Comparison of ENCODE assay signal across 1 cellular context in the genomic region with DNA sequence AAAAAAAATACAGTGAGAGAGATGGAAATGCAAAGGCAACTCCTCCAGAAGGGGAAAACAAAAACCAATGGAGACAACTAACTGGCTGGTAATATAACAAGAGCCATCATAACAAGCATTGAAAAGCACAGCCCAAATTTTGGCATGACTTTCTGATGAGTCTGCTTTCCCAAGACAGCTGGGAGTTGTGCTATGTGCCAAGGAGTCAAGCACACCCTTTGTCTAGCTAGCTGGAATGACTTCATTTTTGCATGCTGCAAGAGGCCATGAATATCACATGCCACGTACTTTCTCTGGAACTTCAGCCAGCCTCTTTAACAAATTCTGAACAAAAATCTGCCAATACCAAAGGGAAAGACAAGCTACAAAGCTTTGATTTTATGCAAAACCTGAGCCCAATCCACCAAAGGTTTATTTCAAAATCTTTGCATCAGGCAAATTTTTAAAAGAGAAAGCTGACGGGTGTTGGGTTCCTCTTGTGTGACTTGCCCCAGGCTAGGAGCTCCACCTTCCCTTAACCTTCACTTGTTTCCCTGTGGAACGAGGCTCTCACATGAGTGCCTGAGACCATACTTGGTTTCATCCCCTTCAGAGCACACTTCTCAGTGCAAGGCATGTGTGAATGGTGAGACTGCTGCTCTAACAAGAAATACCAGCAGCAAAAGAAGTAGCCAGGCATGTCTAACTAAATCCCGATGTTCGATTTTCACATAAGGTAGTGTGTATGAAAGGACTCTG.
TF ChIP-seq lines count a peak whose summit lies in the region.

No MANE protein-coding gene starts in this region.

TF ChIP-seq in WTC11, 78 proteins besides CTCF, POLR2A, EP300 and RAD21 (continued from another document):
- TF ChIP-seq, protein P1, sequence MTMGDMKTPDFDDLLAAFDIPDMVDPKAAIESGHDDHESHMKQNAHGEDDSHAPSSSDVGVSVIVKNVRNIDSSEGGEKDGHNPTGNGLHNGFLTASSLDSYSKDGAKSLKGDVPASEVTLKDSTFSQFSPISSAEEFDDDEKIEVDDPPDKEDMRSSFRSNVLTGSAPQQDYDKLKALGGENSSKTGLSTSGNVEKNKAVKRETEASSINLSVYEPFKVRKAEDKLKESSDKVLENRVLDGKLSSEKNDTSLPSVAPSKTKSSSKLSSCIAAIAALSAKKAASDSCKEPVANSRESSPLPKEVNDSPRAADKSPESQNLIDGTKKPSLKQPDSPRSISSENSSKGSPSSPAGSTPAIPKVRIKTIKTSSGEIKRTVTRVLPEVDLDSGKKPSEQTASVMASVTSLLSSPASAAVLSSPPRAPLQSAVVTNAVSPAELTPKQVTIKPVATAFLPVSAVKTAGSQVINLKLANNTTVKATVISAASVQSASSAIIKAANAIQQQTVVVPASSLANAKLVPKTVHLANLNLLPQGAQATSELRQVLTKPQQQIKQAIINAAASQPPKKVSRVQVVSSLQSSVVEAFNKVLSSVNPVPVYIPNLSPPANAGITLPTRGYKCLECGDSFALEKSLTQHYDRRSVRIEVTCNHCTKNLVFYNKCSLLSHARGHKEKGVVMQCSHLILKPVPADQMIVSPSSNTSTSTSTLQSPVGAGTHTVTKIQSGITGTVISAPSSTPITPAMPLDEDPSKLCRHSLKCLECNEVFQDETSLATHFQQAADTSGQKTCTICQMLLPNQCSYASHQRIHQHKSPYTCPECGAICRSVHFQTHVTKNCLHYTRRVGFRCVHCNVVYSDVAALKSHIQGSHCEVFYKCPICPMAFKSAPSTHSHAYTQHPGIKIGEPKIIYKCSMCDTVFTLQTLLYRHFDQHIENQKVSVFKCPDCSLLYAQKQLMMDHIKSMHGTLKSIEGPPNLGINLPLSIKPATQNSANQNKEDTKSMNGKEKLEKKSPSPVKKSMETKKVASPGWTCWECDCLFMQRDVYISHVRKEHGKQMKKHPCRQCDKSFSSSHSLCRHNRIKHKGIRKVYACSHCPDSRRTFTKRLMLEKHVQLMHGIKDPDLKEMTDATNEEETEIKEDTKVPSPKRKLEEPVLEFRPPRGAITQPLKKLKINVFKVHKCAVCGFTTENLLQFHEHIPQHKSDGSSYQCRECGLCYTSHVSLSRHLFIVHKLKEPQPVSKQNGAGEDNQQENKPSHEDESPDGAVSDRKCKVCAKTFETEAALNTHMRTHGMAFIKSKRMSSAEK (CRISPR knock-in tag; IDR thresholded peaks at IDR 0.05; ENCODE audit: borderline replicate concordance), result no peak
- TF ChIP-seq ZNF263 (CRISPR knock-in tag; IDR thresholded peaks at IDR 0.05; ENCODE audit: low read depth), result no peak
- TF ChIP-seq CBFB (CRISPR knock-in tag; IDR thresholded peaks at IDR 0.05; ENCODE audit: low read depth), result no peak
- TF ChIP-seq KAT7 (CRISPR knock-in tag; IDR thresholded peaks at IDR 0.05; ENCODE audit: borderline replicate concordance), result no peak
- TF ChIP-seq TEAD1 (CRISPR knock-in tag; IDR thresholded peaks at IDR 0.05), result no peak
- no peak for TF ChIP-seq FOXP1 (CRISPR knock-in tag; IDR thresholded peaks at IDR 0.05; ENCODE audit: borderline replicate concordance)
- TF ChIP-seq, protein P2, sequence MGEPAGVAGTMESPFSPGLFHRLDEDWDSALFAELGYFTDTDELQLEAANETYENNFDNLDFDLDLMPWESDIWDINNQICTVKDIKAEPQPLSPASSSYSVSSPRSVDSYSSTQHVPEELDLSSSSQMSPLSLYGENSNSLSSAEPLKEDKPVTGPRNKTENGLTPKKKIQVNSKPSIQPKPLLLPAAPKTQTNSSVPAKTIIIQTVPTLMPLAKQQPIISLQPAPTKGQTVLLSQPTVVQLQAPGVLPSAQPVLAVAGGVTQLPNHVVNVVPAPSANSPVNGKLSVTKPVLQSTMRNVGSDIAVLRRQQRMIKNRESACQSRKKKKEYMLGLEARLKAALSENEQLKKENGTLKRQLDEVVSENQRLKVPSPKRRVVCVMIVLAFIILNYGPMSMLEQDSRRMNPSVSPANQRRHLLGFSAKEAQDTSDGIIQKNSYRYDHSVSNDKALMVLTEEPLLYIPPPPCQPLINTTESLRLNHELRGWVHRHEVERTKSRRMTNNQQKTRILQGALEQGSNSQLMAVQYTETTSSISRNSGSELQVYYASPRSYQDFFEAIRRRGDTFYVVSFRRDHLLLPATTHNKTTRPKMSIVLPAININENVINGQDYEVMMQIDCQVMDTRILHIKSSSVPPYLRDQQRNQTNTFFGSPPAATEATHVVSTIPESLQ (CRISPR knock-in tag; IDR thresholded peaks at IDR 0.05), result no peak
- no peak for TF ChIP-seq ZNF416 (CRISPR knock-in tag; IDR thresholded peaks at IDR 0.05)
- TF ChIP-seq, protein P3, sequence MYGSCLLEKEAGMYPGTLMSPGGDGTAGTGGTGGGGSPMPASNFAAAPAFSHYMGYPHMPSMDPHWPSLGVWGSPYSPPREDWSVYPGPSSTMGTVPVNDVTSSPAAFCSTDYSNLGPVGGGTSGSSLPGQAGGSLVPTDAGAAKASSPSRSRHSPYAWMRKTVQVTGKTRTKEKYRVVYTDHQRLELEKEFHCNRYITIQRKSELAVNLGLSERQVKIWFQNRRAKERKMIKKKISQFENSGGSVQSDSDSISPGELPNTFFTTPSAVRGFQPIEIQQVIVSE (CRISPR knock-in tag; IDR thresholded peaks at IDR 0.05; ENCODE audit: borderline replicate concordance), result no peak
- TF ChIP-seq, protein P4, sequence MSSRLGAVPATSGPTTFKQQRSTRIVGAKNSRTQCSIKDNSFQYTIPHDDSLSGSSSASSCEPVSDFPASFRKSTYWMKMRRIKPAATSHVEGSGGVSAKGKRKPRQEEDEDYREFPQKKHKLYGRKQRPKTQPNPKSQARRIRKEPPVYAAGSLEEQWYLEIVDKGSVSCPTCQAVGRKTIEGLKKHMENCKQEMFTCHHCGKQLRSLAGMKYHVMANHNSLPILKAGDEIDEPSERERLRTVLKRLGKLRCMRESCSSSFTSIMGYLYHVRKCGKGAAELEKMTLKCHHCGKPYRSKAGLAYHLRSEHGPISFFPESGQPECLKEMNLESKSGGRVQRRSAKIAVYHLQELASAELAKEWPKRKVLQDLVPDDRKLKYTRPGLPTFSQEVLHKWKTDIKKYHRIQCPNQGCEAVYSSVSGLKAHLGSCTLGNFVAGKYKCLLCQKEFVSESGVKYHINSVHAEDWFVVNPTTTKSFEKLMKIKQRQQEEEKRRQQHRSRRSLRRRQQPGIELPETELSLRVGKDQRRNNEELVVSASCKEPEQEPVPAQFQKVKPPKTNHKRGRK (CRISPR knock-in tag; IDR thresholded peaks at IDR 0.05; ENCODE audit: borderline replicate concordance), result no peak
